ENCODE assay signal across 8 cellular contexts in genomic region chr2:96208144-96209010, GRCh38. TPM values are rescaled to one million over a fixed set of nuclear protein-coding genes. Genes with fewer than 3 reads are reported as not detected.
DNase-seq lines count a peak whose midpoint lies in the region; ATAC-seq, FAIRE-seq and TF ChIP-seq lines count a peak whose summit lies in the region.

Gene STARD7, minus strand, starts transcription at chr2:96208827. Its CDS starts 393 bp downstream, at chr2:96208434.

- H3K27ac ChIP-seq in KOPT-K1 (ENCODE audit: low read depth, low read length, poor library complexity, severe bottlenecking): peak within 1 kb of the TSS; percentile 95
- peak within 1 kb of the TSS; percentile 92 to 99 (median 96) for H3K27ac ChIP-seq in esophagus muscularis mucosa (replicated peaks in 1 of 4)

- FAIRE-seq in RCC 7860 (lab: Jason Lieb, UNC): peak; percentile 53

- H3K4me1 ChIP-seq in esophagus muscularis mucosa: peaks cover 34 to 57% (median 54%) of the 10 kb centered on the region in 4 donors

- peak; percentile 89 for TF ChIP-seq POLR2A in esophagus muscularis mucosa (IDR thresholded peaks at IDR 0.05; ENCODE audit: low read depth)

- H3K9me3 Mint-ChIP-seq in activated T-cell treated with anti-CD3 and anti-CD28 coated beads, Interleukin-2, amount 50 U/mL, for 72 hours: no peaks in the 10 kb centered on the region

- no peaks in the 10 kb centered on the region for H3K9me3 ChIP-seq in KOPT-K1 (ENCODE audit: insufficient read depth, low read length, poor library complexity, severe bottlenecking)
- no peaks in the 10 kb centered on the region for H3K9me3 ChIP-seq in esophagus muscularis mucosa

- H3K27ac Mint-ChIP-seq in activated T-cell treated with anti-CD3 and anti-CD28 coated beads, Interleukin-2, amount 50 U/mL, for 72 hours: peak within 1 kb of the TSS; percentile 92

- H3K4me3 Mint-ChIP-seq in activated T-cell treated with anti-CD3 and anti-CD28 coated beads, Interleukin-2, amount 50 U/mL, for 72 hours: peak within 1 kb of the TSS; percentile 94 to 96

- DNase-seq in DMS79 treated with DMSO at 0.1 percent for 48 hours (lab: John Stamatoyannopoulos, UW) (peak; percentile 96), RCC 7860 (ENCODE audit: low spot score) (peak; percentile 94), esophagus muscularis mucosa (ENCODE audit: extremely low spot score) (peak; percentile 100), myocyte (ENCODE audit: low read depth) (peak; percentile 98)
- peak; percentile 98 to 99 for DNase-seq in activated T-cell treated with anti-CD3 and anti-CD28 coated beads, Interleukin-2, amount 50 U/mL, for 72 hours
- peak; percentile 96 to 97 for DNase-seq in stimulated activated CD8-positive, alpha-beta memory T cell treated with anti-CD3 and anti-CD28 coated beads, Interleukin-7, amount 100 ng/mL, for 48 hours (ENCODE audit: extremely low read depth in 1 of 2, low read depth in 1 of 2)

- peaks cover 55% of the 10 kb centered on the region for H3K4me1 Mint-ChIP-seq in activated T-cell treated with anti-CD3 and anti-CD28 coated beads, Interleukin-2, amount 50 U/mL, for 72 hours (ENCODE audit: low read depth)

- no peaks in the 10 kb centered on the region for H3K27me3 ChIP-seq in esophagus muscularis mucosa

- TF ChIP-seq CTCF in esophagus muscularis mucosa (IDR thresholded peaks at IDR 0.05): peak in 2 of 3 experiments; percentile 9 to 13

- peak; percentile 86 for ATAC-seq in GM21737 (IDR thresholded peaks at IDR 0.05; ENCODE audit: unreplicated experiment)
- peak; percentile 89 to 90 for ATAC-seq in activated T-cell treated with anti-CD3 and anti-CD28 coated beads, Interleukin-2, amount 50 U/mL, for 72 hours (replicated peaks in 1 of 2)

- peaks cover 6 to 20% of the 10 kb centered on the region in 2 donors for H3K36me3 Mint-ChIP-seq in activated T-cell treated with anti-CD3 and anti-CD28 coated beads, Interleukin-2, amount 50 U/mL, for 72 hours (ENCODE audit: insufficient read depth in 2 of 2)

- WGBS in esophagus muscularis mucosa: 0% methylated on average over 1 of the region's 100 CpGs

- intact Hi-C loops in esophagus muscularis mucosa (cut with DNase I): loop anchor here (2.0 kb wide), 1 partner anchor 56 kb away; the partner anchor contains the start of gene TMEM127

- peak within 1 kb of the TSS; percentile 83 to 98 (median 94) for H3K4me3 ChIP-seq in esophagus muscularis mucosa

- H3K36me3 ChIP-seq in KOPT-K1 (ENCODE audit: insufficient read depth, low read length): peaks cover 23% of the 10 kb centered on the region
- no peaks in the 10 kb centered on the region for H3K36me3 ChIP-seq in esophagus muscularis mucosa

- H3K27me3 Mint-ChIP-seq in activated T-cell treated with anti-CD3 and anti-CD28 coated beads, Interleukin-2, amount 50 U/mL, for 72 hours (ENCODE audit: low read depth): no peaks in the 10 kb centered on the region

- no peak for TF ChIP-seq EP300 in esophagus muscularis mucosa (IDR thresholded peaks at IDR 0.05)

RNA-seq across cellular contexts. Expression of gene STARD7, which starts in this region (rescaled TPM):
- 100 to 1,000 TPM; 202 to 225 TPM for total RNA-seq in activated T-cell treated with anti-CD3 and anti-CD28 coated beads, Interleukin-2, amount 50 U/mL, for 72 hours
- total RNA-seq in esophagus muscularis mucosa: 100 to 1,000 TPM in 1 of 4 donors, 10 to 100 TPM in 3; 85.0 to 110 (median 92.2) TPM
- total RNA-seq in myocyte: 178 and 248 TPM in 2 replicates
- 73.1 TPM for polyA plus RNA-seq in myocyte (2012)

Comparison
In these comparisons a context has a peak if more than half of its experiments do, and no peak if none do; other contexts are left out.
1. Peak in every context shown above with its lines: DNase-seq, ATAC-seq, H3K4me3 ChIP-seq and H3K27ac ChIP-seq.